In the genomic region with DNA sequence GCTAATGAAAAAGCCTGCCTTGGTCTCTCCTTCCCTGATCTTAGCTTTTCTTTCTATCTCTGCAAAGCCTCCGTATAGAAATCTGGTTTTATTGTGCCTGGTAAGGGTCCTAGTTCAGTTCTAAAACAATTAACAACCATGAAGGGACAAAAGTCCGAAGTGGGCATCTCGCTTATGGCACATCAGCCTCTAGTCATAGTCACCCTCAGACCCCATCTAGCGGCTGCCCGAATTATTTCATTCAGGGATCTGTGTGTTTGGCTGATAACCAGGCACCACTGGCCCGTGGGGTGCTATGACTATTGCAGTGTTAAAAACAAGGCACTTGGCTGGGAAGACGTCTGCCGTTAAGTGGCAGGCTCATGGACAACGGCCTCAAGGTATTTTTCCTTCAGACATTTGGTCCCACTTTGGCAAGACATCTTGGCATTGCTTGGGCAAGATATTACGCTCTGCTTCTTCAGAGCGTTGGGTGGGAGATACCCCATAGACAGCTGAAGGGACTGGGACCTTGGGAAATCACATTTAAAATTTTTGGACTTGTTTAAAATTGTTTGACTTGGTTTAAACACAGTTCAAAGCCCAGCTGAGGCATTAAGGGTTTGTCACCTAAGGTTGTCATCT, we compare ENCODE assay signal across 8 cellular contexts.
DNase-seq lines count a peak whose midpoint lies in the region; ATAC-seq and TF ChIP-seq lines count a peak whose summit lies in the region.

No MANE protein-coding gene starts in this region.

- no peaks in the 10 kb centered on the region for H3K9me3 Mint-ChIP-seq in effector memory CD8-positive, alpha-beta T cell

- peak; percentile 38 to 85 for DNase-seq in NCI-H526 (lab: John Stamatoyannopoulos, UW)
- DNase-seq in activated CD4-positive, alpha-beta T cell treated with anti-CD3 and anti-CD28 coated beads, Interleukin-2, amount 50 U/mL, for 1 hour = peak; percentile 53
- peak; percentile 17 to 43 (median 35) for DNase-seq in effector memory CD8-positive, alpha-beta T cell
- DNase-seq in midbrain (lab: John Stamatoyannopoulos, UW) = peak; percentile 67
- peak; percentile 19 for DNase-seq in stimulated activated CD8-positive, alpha-beta memory T cell treated with anti-CD3 and anti-CD28 coated beads, Interleukin-4, amount 100 ng/mL, for 4 hours (ENCODE audit: low read depth in 2 of 2, low spot score in 1 of 2)

- no peak overlapping the region for H3K27ac Mint-ChIP-seq in effector memory CD8-positive, alpha-beta T cell

- H3K27me3 Mint-ChIP-seq in effector memory CD8-positive, alpha-beta T cell = peaks cover 23 to 68% of the 10 kb centered on the region in 2 donors

- H3K27ac ChIP-seq in C4-2B = no peak overlapping the region

- peak; percentile 92 for ATAC-seq in GM19035 (IDR thresholded peaks at IDR 0.05; ENCODE audit: unreplicated experiment)
- ATAC-seq in HG03280 (IDR thresholded peaks at IDR 0.05; ENCODE audit: unreplicated experiment) = peak; percentile 61
- ATAC-seq in effector memory CD8-positive, alpha-beta T cell (replicated peaks) = peak; percentile 50

- H3K4me3 Mint-ChIP-seq in effector memory CD8-positive, alpha-beta T cell = peak overlapping the region in 1 of 2 donors; percentile 36

- peaks cover 0 to 5% of the 10 kb centered on the region in 2 donors for H3K4me1 Mint-ChIP-seq in effector memory CD8-positive, alpha-beta T cell (ENCODE audit: low read depth in 2 of 2)

- H3K36me3 Mint-ChIP-seq in effector memory CD8-positive, alpha-beta T cell (ENCODE audit: insufficient read depth) = no peaks in the 10 kb centered on the region

- peak; percentile 91 for TF ChIP-seq CTCF in C4-2B (conservative IDR thresholded peaks at IDR 0.05)
